9 cellular contexts compared by ENCODE assay signal in genomic region chr7:89003619-89003956, GRCh38.
A peak's percentile ranks its signal among the peaks of the same experiment; 100 is the strongest.
DNase-seq lines count a peak whose midpoint lies in the region; ATAC-seq and TF ChIP-seq lines count a peak whose summit lies in the region.
"Had no signal": no experiment of that assay in that cellular context is flagged by ENCODE, and none has a peak within 500 bp of the region (broad histone marks: within the 10 kb centered on the region; RNA-seq: fewer than 3 reads in every experiment).

No MANE protein-coding gene starts in this region.

- H3K36me3 Mint-ChIP-seq in activated CD4-positive, alpha-beta T cell treated with anti-CD3 and anti-CD28 coated beads for 36 hours (ENCODE audit: low read depth): no peaks in the 10 kb centered on the region

- TF ChIP-seq CTCF in lung (IDR thresholded peaks at IDR 0.05; ENCODE audit: control extremely low read depth, extremely low read depth): no peak

- peaks cover 26% of the 10 kb centered on the region for H3K4me1 Mint-ChIP-seq in activated CD4-positive, alpha-beta T cell treated with anti-CD3 and anti-CD28 coated beads for 36 hours

- WGBS in lung, 2 donors: 29 to 46% methylated on average over 2 of the region's 2 CpGs

- no peaks in the 10 kb centered on the region for H3K9me3 Mint-ChIP-seq in activated CD4-positive, alpha-beta T cell treated with anti-CD3 and anti-CD28 coated beads for 36 hours (ENCODE audit: low read depth)

- CTCF ChIA-PET in activated CD4-positive, alpha-beta T cell treated with anti-CD3 and anti-CD28 coated beads for 36 hours (lab: Charles Lee): no interaction called here

- no peak for DNase-seq in activated CD4-positive, alpha-beta T cell treated with anti-CD3 and anti-CD28 coated beads for 36 hours
- no peak for DNase-seq in activated CD4-positive, alpha-beta T cell treated with anti-CD3 and anti-CD28 coated beads, Interleukin-2, amount 50 U/mL, for 48 hours
- DNase-seq in lung (ENCODE audit: low spot score): no peak
- DNase-seq in DMS153 treated with DMSO at 0.1 percent for 48 hours (lab: John Stamatoyannopoulos, UW; ENCODE audit: unreplicated experiment): no peak
- DNase-seq in cortex of kidney (lab: John Stamatoyannopoulos, UW): no peak
- no peak for DNase-seq in activated CD4-positive, alpha-beta T cell treated with anti-CD3 and anti-CD28 coated beads for 48 hours

- peak overlapping the region; percentile 66 for H3K27ac Mint-ChIP-seq in activated CD4-positive, alpha-beta T cell treated with anti-CD3 and anti-CD28 coated beads for 36 hours

- H3K27ac ChIP-seq in lung (ENCODE audit: low read depth in 1 of 2, low read length in 1 of 2): no peak overlapping the region
- H3K27ac ChIP-seq: neutrophil had no signal

- intact Hi-C loops in activated CD4-positive, alpha-beta T cell treated with anti-CD3 and anti-CD28 coated beads for 36 hours (cut with DNase I, micrococcal nuclease): loop anchor here in 1 of 2 experiments (5.0 kb wide), 2 partner anchors 1344 to 1376 kb away; partner anchors contain the start of genes GTPBP10 and RUNDC3B

- H3K4me3 ChIP-seq in lung: no peak overlapping the region

- H3K4me1 ChIP-seq in lung (ENCODE audit: control insufficient read depth in 2 of 2, insufficient read depth in 2 of 2, low read length in 2 of 2): no peaks in the 10 kb centered on the region

- peaks cover 4% of the 10 kb centered on the region for H3K27me3 Mint-ChIP-seq in activated CD4-positive, alpha-beta T cell treated with anti-CD3 and anti-CD28 coated beads for 36 hours

- POLR2A ChIA-PET in activated CD4-positive, alpha-beta T cell treated with anti-CD3 and anti-CD28 coated beads for 36 hours (lab: Charles Lee): no interaction called here

- H3K9me3 ChIP-seq in lung (ENCODE audit: control insufficient read depth in 2 of 2, insufficient read depth in 1 of 2, low read length in 1 of 2): no peaks in the 10 kb centered on the region
- H3K9me3 ChIP-seq: neutrophil had no signal

- ATAC-seq in activated CD4-positive, alpha-beta T cell treated with anti-CD3 and anti-CD28 coated beads for 36 hours: peak; percentile 59
- ATAC-seq in GM21619 (IDR thresholded peaks at IDR 0.05; ENCODE audit: unreplicated experiment) (peak; percentile 52), HG03439 (IDR thresholded peaks at IDR 0.05; ENCODE audit: unreplicated experiment) (peak; percentile 46), lung (ENCODE audit: insufficient read depth, low FRiP score) (peak; percentile 27)

- H3K27me3 ChIP-seq in lung (ENCODE audit: control insufficient read depth, insufficient read depth): no peaks in the 10 kb centered on the region
- H3K27me3 ChIP-seq: neutrophil had no signal

- peak overlapping the region; percentile 29 for H3K4me3 Mint-ChIP-seq in activated CD4-positive, alpha-beta T cell treated with anti-CD3 and anti-CD28 coated beads for 36 hours

- no peaks in the 10 kb centered on the region for H3K36me3 ChIP-seq in lung (ENCODE audit: control insufficient read depth in 2 of 2, insufficient read depth in 2 of 2, low read length in 2 of 2)
- H3K36me3 ChIP-seq: neutrophil had no signal
